Comparison of ENCODE assay signal across 8 cellular contexts in the genomic region with DNA sequence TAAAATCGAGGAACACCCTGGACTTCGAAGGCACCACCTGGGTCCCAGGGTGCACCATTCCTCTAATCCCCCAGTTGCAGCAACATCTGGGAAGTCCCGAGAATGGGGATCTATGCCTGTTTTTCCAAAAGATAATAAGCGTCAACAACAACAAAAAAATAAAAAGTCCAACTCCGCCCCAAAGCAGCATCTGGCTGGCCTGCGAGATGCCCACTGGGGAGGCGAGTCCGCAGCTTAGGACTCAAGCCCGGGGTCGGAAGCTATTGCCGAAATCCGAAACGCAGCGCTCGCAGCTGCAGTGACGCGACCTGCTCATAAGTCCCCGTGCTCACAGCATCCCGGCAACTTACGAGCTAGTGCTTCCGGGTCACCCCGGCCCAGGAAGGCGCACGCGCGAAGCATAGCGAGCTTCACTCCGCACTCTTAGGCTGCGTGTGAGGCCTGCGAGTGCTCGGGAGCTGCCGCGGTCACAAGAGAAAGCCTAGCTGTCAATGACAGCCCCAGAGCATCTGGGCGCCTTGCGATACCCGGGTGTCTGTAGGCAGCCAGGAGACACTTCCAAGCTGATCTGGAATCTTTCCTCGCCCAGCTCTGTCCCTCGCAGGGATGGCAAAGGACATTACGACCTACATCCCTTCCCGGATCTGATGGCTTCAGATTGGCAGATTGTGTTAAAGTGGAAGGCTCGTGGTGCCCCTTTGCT. TPM values are rescaled to one million over a fixed set of nuclear protein-coding genes. Genes with fewer than 3 reads are reported as not detected.
A peak's percentile ranks its signal among the peaks of the same experiment; 100 is the strongest.
DNase-seq lines count a peak whose midpoint lies in the region; ATAC-seq and TF ChIP-seq lines count a peak whose summit lies in the region.

No MANE protein-coding gene starts in this region.

- H3K27me3 Mint-ChIP-seq in activated B cell treated with CpG ODN at 0.5 μM for 24 hours = no peaks in the 10 kb centered on the region

- no peak for TF ChIP-seq CTCF in activated B cell treated with CpG ODN at 0.5 μM for 24 hours (IDR thresholded peaks at IDR 0.05)

- ATAC-seq in HG03175 (IDR thresholded peaks at IDR 0.05; ENCODE audit: unreplicated experiment) = peak; percentile 100
- peak; percentile 100 for ATAC-seq in activated B cell treated with CpG ODN at 0.5 μM for 24 hours (ENCODE audit: low read depth)

- H3K4me3 Mint-ChIP-seq in activated B cell treated with CpG ODN at 0.5 μM for 24 hours = peak overlapping the region; percentile 90

- DNase-seq in AG08396 (ENCODE audit: low spot score) (peak; percentile 97), NCI-H226 (peak; percentile 96), activated B cell treated with CpG ODN at 0.5 μM for 24 hours (peak; percentile 90), inferior parietal cortex (ENCODE audit: extremely low spot score) (peak; percentile 98), smooth muscle cell of the brain vasculature (ENCODE audit: low read depth, low spot score) (peak; percentile 88)
- peak; percentile 95 for DNase-seq in central memory CD4-positive, alpha-beta T cell

- peaks cover 17% of the 10 kb centered on the region for H3K36me3 Mint-ChIP-seq in activated B cell treated with CpG ODN at 0.5 μM for 24 hours (ENCODE audit: low read depth)

- intact Hi-C loops in activated B cell treated with CpG ODN at 0.5 μM for 24 hours (cut with micrococcal nuclease) = loop anchor here (1.0 kb wide), 6 partner anchors 10 to 298 kb away; a partner anchor contains a TSS

- CTCF ChIA-PET in activated B cell treated with CpG ODN at 0.5 μM for 24 hours (lab: Charles Lee) = interaction anchor here (0.7 to 1.0 kb wide), 5 partner anchors 10 to 22 kb away, joined by 3 to 8 read pairs (median 5); a partner anchor contains a TSS

- in situ Hi-C loops in GM18951 (cut with MboI; ENCODE audit: low sequenced_read_pairs, unreplicated experiment) = no loop called here

- POLR2A ChIA-PET in activated B cell treated with CpG ODN at 0.5 μM for 24 hours (lab: Charles Lee) = interaction anchor here (0.6 to 7.6 kb wide), 17 partner anchors 9 to 298 kb away, joined by 3 to 285 read pairs (median 5); a partner anchor contains a TSS

- no peaks in the 10 kb centered on the region for H3K9me3 Mint-ChIP-seq in activated B cell treated with CpG ODN at 0.5 μM for 24 hours

- H3K27ac Mint-ChIP-seq in activated B cell treated with CpG ODN at 0.5 μM for 24 hours = peak overlapping the region; percentile 95

- peaks cover 12% of the 10 kb centered on the region for H3K4me1 Mint-ChIP-seq in activated B cell treated with CpG ODN at 0.5 μM for 24 hours

- TF ChIP-seq POLR2A in GM18951 (IDR thresholded peaks at IDR 0.05; ENCODE audit: extremely low read depth, insufficient read depth, insufficient read length) = peak; percentile 99

RNA-seq across cellular contexts. Expression of a gene that starts 9.9 kb away (rescaled TPM):
- total RNA-seq in activated B cell treated with CpG ODN at 0.5 μM for 24 hours = 22.5 and 25.8 TPM in 2 replicates

RNA-seq across cellular contexts. Expression of a gene that starts 16.6 kb away (rescaled TPM):
- total RNA-seq in activated B cell treated with CpG ODN at 0.5 μM for 24 hours = 11.1 and 11.9 TPM in 2 replicates

RNA-seq across cellular contexts. Expression of a gene that starts 21.9 kb away (rescaled TPM):
- total RNA-seq in activated B cell treated with CpG ODN at 0.5 μM for 24 hours = 53.2 and 54.6 TPM in 2 replicates

Comparison
In these comparisons a context has a peak if more than half of its experiments do, and no peak if none do; other contexts are left out.
1. Peak in every context shown above with its lines: DNase-seq and ATAC-seq.